11 cellular contexts compared by ENCODE assay signal in genomic region chrX:98191003-98191402, GRCh38.
"Had no signal": no experiment of that assay in that cellular context is flagged by ENCODE, and none has a peak within 500 bp of the region (broad histone marks: within the 10 kb centered on the region; RNA-seq: fewer than 3 reads in every experiment).

No MANE protein-coding gene starts in this region.

- DNase-seq: GM23248, GOT3, H7, H9, HCEC 1CT, HFFc6 had no signal

- H3K27ac ChIP-seq: GM23248 had no signal

- H3K4me3 Mint-ChIP-seq: GM23338, H9, HFFc6 had no signal

- H3K36me3 ChIP-seq: HAP-1 had no signal

- H2AFZ ChIP-seq: GM23248, GM23338 had no signal

- H3K4me3 ChIP-seq: GM23248, GM23338, HAP-1 had no signal

- H3K27ac Mint-ChIP-seq: GM23338, H9, HFFc6 had no signal

- H3K9me3 ChIP-seq: HAP-1 had no signal

- H3K9me3 Mint-ChIP-seq: HFFc6 had no signal

- ATAC-seq: GM23338, HCT116 had no signal

- FAIRE-seq: H1, H54 had no signal

- H3K9ac ChIP-seq: GM23248 had no signal

- H3K4me2 ChIP-seq: GM23338 had no signal
